20 cellular contexts compared by ENCODE assay signal in the genomic region with DNA sequence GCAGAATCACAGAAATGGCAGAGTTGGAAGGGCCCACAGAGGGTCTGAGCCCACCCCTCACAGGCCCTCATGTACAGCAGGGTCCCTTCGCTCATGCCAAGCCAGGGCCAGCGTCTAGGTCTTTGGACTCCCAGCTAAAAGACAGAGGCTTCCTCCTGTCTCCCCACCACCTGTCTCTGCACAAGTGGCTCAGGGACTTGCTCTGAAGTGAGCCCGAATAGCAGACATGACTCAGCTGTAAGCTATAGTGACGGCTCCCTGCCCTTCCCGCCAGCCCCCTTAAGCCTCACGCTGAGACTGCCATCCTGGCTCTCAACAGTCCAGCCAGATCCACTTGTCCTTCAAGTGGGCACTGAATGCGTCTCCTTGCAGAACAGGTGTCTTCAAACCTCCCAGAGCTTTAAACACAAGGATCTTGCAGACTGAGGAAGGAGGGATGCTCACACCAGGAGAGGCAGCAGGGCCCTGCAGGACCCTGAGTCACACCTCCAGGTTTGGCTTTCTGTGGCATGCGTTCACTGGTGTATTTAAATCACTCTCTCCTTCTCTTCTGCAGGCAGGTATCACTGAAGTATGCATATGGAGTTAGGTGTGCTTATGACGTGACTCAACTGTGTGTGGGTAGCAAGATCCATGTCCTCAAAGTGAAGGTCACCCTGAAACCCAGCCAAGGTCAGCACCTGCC.
DNase-seq lines count a peak whose midpoint lies in the region; FAIRE-seq and TF ChIP-seq lines count a peak whose summit lies in the region.
"Had no signal": no experiment of that assay in that cellular context is flagged by ENCODE, and none has a peak within 500 bp of the region (broad histone marks: within the 10 kb centered on the region; RNA-seq: fewer than 3 reads in every experiment).

No MANE protein-coding gene starts in this region.

- H2BK15ac ChIP-seq in neuronal stem cell (ENCODE audit: low read length), result no peak overlapping the region

- H3K9ac ChIP-seq in neuronal stem cell (ENCODE audit: low read depth, low read length, poor library complexity), result no peak overlapping the region

- H3K79me1 ChIP-seq in neuronal stem cell (ENCODE audit: low read depth, low read length), result no peaks in the 10 kb centered on the region

- no peak overlapping the region for H3K23ac ChIP-seq in neuronal stem cell (ENCODE audit: low read depth, low read length, poor library complexity)

- no peak for FAIRE-seq in H54 (lab: Jason Lieb, UNC)
- FAIRE-seq: A549, G401.6, GM12892, GM19239 had no signal

- H3K27me3 ChIP-seq in neuronal stem cell (ENCODE audit: control insufficient read depth in 3 of 3, insufficient read depth in 3 of 3, low read depth in 1 of 3, low read length in 3 of 3), result peaks cover 0 to 14% (median 0%) of the 10 kb centered on the region in 3 experiments

- H2BK5ac ChIP-seq in neuronal stem cell (ENCODE audit: low read length), result no peak overlapping the region

- H3K27ac ChIP-seq in neuronal stem cell (replicated peaks; ENCODE audit: low read length), result no peak overlapping the region
- H3K27ac ChIP-seq: A549, C4-2B, PC-9, SK-N-MC had no signal

- H2BK120ac ChIP-seq in neuronal stem cell (ENCODE audit: low read depth, low read length), result no peak overlapping the region

- H2AK5ac ChIP-seq in neuronal stem cell (ENCODE audit: low read depth, low read length), result no peak overlapping the region

- TF ChIP-seq POLR2A in H54 (IDR thresholded peaks at IDR 0.05; ENCODE audit: low read depth, low read length), result no peak

- H2AFZ ChIP-seq in neuronal stem cell (ENCODE audit: low read length), result no peak overlapping the region
- H2AFZ ChIP-seq: PC-9 had no signal

- H3K4me1 ChIP-seq in neuronal stem cell (ENCODE audit: control insufficient read depth in 2 of 2, insufficient read depth in 1 of 2, low read depth in 1 of 2, low read length in 2 of 2), result peaks cover 3 to 9% of the 10 kb centered on the region in 2 donors

- peak; percentile 14 for DNase-seq in NCI-H510A treated with DMSO at 0.1 percent for 48 hours (lab: John Stamatoyannopoulos, UW)
- no peak for DNase-seq in NCI-H510A (lab: John Stamatoyannopoulos, UW)
- DNase-seq in DMS79 treated with DMSO at 0.1 percent for 48 hours (lab: John Stamatoyannopoulos, UW), result peak; percentile 75
- peak; percentile 17 for DNase-seq in NCI-H2227 (lab: John Stamatoyannopoulos, UW; ENCODE audit: unreplicated experiment)
- DNase-seq in neuronal stem cell (ENCODE audit: low spot score), result no peak
- DNase-seq in H54 (ENCODE audit: insufficient read length, low spot score), result no peak
- no peak for DNase-seq in RPMI8226
- no peak for DNase-seq in kidney glomerular epithelial cell (lab: John Stamatoyannopoulos, UW)
- DNase-seq: COR-L47, KBM-7, NCI-H1694 treated with DMSO at 0.1 percent for 48 hours, NCI-H345, NCI-H774, PC-9 had no signal

- H2BK12ac ChIP-seq in neuronal stem cell (ENCODE audit: low read length), result no peak overlapping the region

- no peak overlapping the region for H3K4me3 ChIP-seq in neuronal stem cell (ENCODE audit: low read length in 2 of 2)
- H3K4me3 ChIP-seq: A549, PC-9, SK-N-MC had no signal

- H4K91ac ChIP-seq in neuronal stem cell (ENCODE audit: low read depth, low read length, poor library complexity), result no peak overlapping the region

- no peak overlapping the region for H3K4ac ChIP-seq in neuronal stem cell (ENCODE audit: low read length)

- H3K4me2 ChIP-seq in neuronal stem cell (ENCODE audit: insufficient read depth, low read length, poor library complexity, severe bottlenecking), result no peak overlapping the region
- H3K4me2 ChIP-seq: A549, PC-9 had no signal

- no peak overlapping the region for H3K14ac ChIP-seq in neuronal stem cell (ENCODE audit: low read length)

- no peak overlapping the region for H4K8ac ChIP-seq in neuronal stem cell (ENCODE audit: low read depth, low read length)

- no CpG with 5 or more reads among the region's 9 CpGs for WGBS in neuronal stem cell (ENCODE audit: extremely low coverage in 2 of 2, insufficient read length in 2 of 2, insufficient replicate concordance in 1 of 2), 2 donors

- no peaks in the 10 kb centered on the region for H3K36me3 ChIP-seq in neuronal stem cell (replicated peaks in 1 of 2; ENCODE audit: control insufficient read depth in 2 of 2, insufficient read depth in 2 of 2, low read length in 2 of 2)

- H3K18ac ChIP-seq in neuronal stem cell (ENCODE audit: low read length), result peak overlapping the region; percentile 50

- H3K9me3 ChIP-seq in neuronal stem cell (replicated peaks in 1 of 2; ENCODE audit: control insufficient read depth in 2 of 2, insufficient read depth in 1 of 2, low read depth in 1 of 2, low read length in 2 of 2), result no peaks in the 10 kb centered on the region
- H3K9me3 ChIP-seq: A549 had no signal

Comparison
In these comparisons a context has a peak if more than half of its experiments do, and no peak if none do; other contexts are left out.
1. DNase-seq: peak in NCI-H510A treated with DMSO at 0.1 percent for 48 hours (single experiment), DMS79 treated with DMSO at 0.1 percent for 48 hours (single experiment) and NCI-H2227 (single experiment); none in NCI-H510A (single experiment), neuronal stem cell (single experiment), H54 (single experiment), RPMI8226 (single experiment) and kidney glomerular epithelial cell (single experiment).